In the genomic region with DNA sequence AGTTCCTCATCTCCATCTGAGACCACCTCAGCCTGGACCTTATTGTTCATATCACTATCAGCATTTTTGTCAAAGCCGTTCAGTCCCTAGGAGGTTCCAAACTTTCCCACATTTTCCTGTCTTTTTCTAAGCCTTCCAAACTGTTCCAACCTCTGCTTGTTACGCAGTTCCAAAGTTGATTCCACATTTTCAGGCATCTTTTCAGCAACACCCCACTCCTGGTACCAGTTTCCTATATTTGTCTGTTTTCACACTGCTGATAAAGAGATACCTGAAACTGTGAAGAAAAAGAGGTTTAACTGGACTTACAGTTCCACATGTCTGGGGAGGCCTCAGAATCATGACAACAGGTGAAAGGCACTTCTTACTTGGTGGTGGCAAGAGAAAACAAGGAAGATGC, we compare ENCODE assay signal across 7 cellular contexts.
"Had no signal": no experiment of that assay in that cellular context is flagged by ENCODE, and none has a peak within 500 bp of the region (broad histone marks: within the 10 kb centered on the region; RNA-seq: fewer than 3 reads in every experiment).

No MANE protein-coding gene starts in this region.

- H3K9ac ChIP-seq: KMS-11 had no signal

- DNase-seq: IMR-90, KBM-7, KG1 had no signal

- FAIRE-seq: HepG2, HTR-8/SVneo had no signal

- H3K27ac ChIP-seq: HL-60, KMS-11 had no signal

- ATAC-seq: HepG2 had no signal

- H3K4me2 ChIP-seq: KMS-11 had no signal
